ENCODE assay signal across 6 cellular contexts in the genomic region with DNA sequence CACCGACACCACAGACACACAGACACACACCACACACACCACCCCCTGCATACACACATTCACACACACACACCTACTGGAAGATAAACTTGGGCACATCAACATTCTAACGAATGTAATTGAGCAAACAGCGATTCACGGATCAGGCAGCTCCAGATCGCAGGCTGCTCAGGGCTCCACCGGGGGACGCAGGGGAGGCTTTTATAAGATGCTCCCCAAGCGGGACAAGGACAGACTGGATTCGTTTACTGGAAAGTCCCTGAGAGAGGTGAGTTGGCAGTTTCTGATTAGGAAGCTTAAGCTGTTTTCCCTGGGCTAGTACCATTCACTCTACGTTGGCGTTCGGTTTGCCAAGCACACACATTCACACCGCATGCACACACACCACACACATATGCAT.
"Had no signal": no experiment of that assay in that cellular context is flagged by ENCODE, and none has a peak within 500 bp of the region (broad histone marks: within the 10 kb centered on the region; RNA-seq: fewer than 3 reads in every experiment).

No MANE protein-coding gene starts in this region.

- DNase-seq: GOT3, H9, HCEC 1CT, KG1 had no signal

- H3K4me3 ChIP-seq: K562 had no signal

- H3K4me1 Mint-ChIP-seq: H9 had no signal

- ATAC-seq: HepG2, K562 had no signal

- H3K4me3 Mint-ChIP-seq: H9 had no signal

- H3K27ac Mint-ChIP-seq: H9 had no signal
